ENCODE assay signal across 11 cellular contexts in the genomic region with DNA sequence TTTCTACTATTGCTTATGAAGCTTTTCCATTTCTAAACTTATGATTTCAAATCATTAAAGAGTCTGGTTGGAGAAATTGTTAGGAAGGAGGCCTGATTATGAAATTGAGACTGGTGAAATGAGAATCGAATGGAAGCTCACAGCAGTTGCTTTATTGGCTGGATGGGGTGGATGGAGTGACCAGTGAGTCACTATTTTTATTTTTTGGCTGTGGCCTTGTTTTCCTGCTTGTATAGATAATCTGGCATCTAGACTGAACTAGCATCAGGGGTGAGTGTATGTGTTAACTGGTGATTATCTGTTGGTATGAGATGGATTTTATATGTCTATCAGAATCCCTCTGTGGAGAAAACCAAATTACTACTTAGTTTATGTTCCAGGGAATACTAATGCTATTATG. TPM values are rescaled to one million over a fixed set of nuclear protein-coding genes. Genes with fewer than 3 reads are reported as not detected.
DNase-seq lines count a peak whose midpoint lies in the region; ATAC-seq and TF ChIP-seq lines count a peak whose summit lies in the region.
"Had no signal": no experiment of that assay in that cellular context is flagged by ENCODE, and none has a peak within 500 bp of the region (broad histone marks: within the 10 kb centered on the region; RNA-seq: fewer than 3 reads in every experiment).

No MANE protein-coding gene starts in this region.

- peak overlapping the region; percentile 48 for H3K27ac Mint-ChIP-seq in stimulated activated naive B cell treated with anti-CD40 and anti-IgM and Interleukin-4, amounts not matched to agents 10 μg/mL and 1 μg/mL and 100 μg/mL, for 72 hours

- H3K9me2 ChIP-seq in GM23248 (ENCODE audit: insufficient read depth), result no peaks in the 10 kb centered on the region

- H3K36me3 ChIP-seq in GM23248 (ENCODE audit: low read depth), result no peaks in the 10 kb centered on the region
- H3K36me3 ChIP-seq: colonic mucosa had no signal

- ATAC-seq in right cardiac atrium, result peak; percentile 69 to 77
- no peak for ATAC-seq in stimulated activated naive B cell treated with anti-CD40 and anti-IgM and Interleukin-4, amounts not matched to agents 10 μg/mL and 1 μg/mL and 100 μg/mL, for 72 hours (replicated peaks)
- ATAC-seq in GM18870 (IDR thresholded peaks at IDR 0.05; ENCODE audit: unreplicated experiment), result no peak
- ATAC-seq: activated CD4-positive, CD25-positive, alpha-beta regulatory T cell treated with anti-CD3 and anti-CD28 coated beads, Interleukin-2, amount 50 U/mL, for 24 hours; mucosa of descending colon had no signal

- H3K9me3 Mint-ChIP-seq in stimulated activated naive B cell treated with anti-CD40 and anti-IgM and Interleukin-4, amounts not matched to agents 10 μg/mL and 1 μg/mL and 100 μg/mL, for 72 hours, result no peaks in the 10 kb centered on the region

- H3K4me2 ChIP-seq in GM23248 (ENCODE audit: unreplicated experiment), result peak overlapping the region; percentile 44

- no peak overlapping the region for H2AFZ ChIP-seq in GM23248

- in situ Hi-C loops in GM23248 (cut with MboI), result no loop called here

- TF ChIP-seq CTCF in cardiac fibroblast (IDR thresholded peaks at IDR 0.05; ENCODE audit: low read depth, low read length), result no peak

- H3K27me3 ChIP-seq in GM23248 (replicated peaks; ENCODE audit: insufficient read depth), result no peaks in the 10 kb centered on the region
- H3K27me3 ChIP-seq in right cardiac atrium (ENCODE audit: control insufficient read depth, insufficient read depth), result no peaks in the 10 kb centered on the region
- H3K27me3 ChIP-seq: colonic mucosa had no signal

- peaks cover 20 to 57% of the 10 kb centered on the region in 2 donors for H3K4me1 Mint-ChIP-seq in stimulated activated naive B cell treated with anti-CD40 and anti-IgM and Interleukin-4, amounts not matched to agents 10 μg/mL and 1 μg/mL and 100 μg/mL, for 72 hours

- H3K4me3 ChIP-seq in GM23248 (no peak overlapping the region), cardiac fibroblast (replicated peaks in 1 of 2; ENCODE audit: low read depth in 2 of 2, low read length in 2 of 2) (no peak overlapping the region), right cardiac atrium (ENCODE audit: low read length) (no peak overlapping the region)
- H3K4me3 ChIP-seq: colonic mucosa, mucosa of descending colon had no signal

- peaks cover 66% of the 10 kb centered on the region for H3K79me2 ChIP-seq in GM23248 (ENCODE audit: insufficient read depth)

- H4K20me1 ChIP-seq in GM23248 (ENCODE audit: insufficient read depth), result no peaks in the 10 kb centered on the region

- peaks cover 15% of the 10 kb centered on the region for H3K4me1 ChIP-seq in GM23248 (ENCODE audit: insufficient read depth)
- peaks cover 5% of the 10 kb centered on the region for H3K4me1 ChIP-seq in right cardiac atrium (ENCODE audit: control insufficient read depth, insufficient read depth, low read length)
- H3K4me1 ChIP-seq: colonic mucosa had no signal

- H3F3A ChIP-seq in GM23248 (ENCODE audit: insufficient read depth), result peaks cover 22% of the 10 kb centered on the region

- 11 to 14% methylated on average over 1 of the region's 1 CpG for WGBS in GM23248 (ENCODE audit: low coverage in 1 of 2, low lambda C conversion rate in 2 of 2, missing lambda C conversion rate in 2 of 2), 2 experiments
- WGBS in right cardiac atrium, result 8% methylated on average over 1 of the region's 1 CpG

- 0 out of 2 replicates have a peak overlapping the region, but pooled peaks have one; percentile 8 for H3K9ac ChIP-seq in GM23248

- no peak overlapping the region for H3K4me3 Mint-ChIP-seq in stimulated activated naive B cell treated with anti-CD40 and anti-IgM and Interleukin-4, amounts not matched to agents 10 μg/mL and 1 μg/mL and 100 μg/mL, for 72 hours

- H3K9me3 ChIP-seq in GM23248 (ENCODE audit: low read depth) (no peaks in the 10 kb centered on the region), right cardiac atrium (ENCODE audit: control insufficient read depth, low read length) (no peaks in the 10 kb centered on the region)
- H3K9me3 ChIP-seq: colonic mucosa, mucosa of descending colon had no signal

- H3K36me3 Mint-ChIP-seq in stimulated activated naive B cell treated with anti-CD40 and anti-IgM and Interleukin-4, amounts not matched to agents 10 μg/mL and 1 μg/mL and 100 μg/mL, for 72 hours, result peaks cover 41 to 43% of the 10 kb centered on the region in 2 donors

- H3K27ac ChIP-seq in GM23248, result peak overlapping the region; percentile 11
- H3K27ac ChIP-seq in right cardiac atrium (ENCODE audit: low read length), result no peak overlapping the region
- H3K27ac ChIP-seq: colonic mucosa had no signal

- intact Hi-C loops in right cardiac atrium (cut with DNase I), result no loop called here

- peak; percentile 61 for DNase-seq in GM23248
- DNase-seq in cardiac fibroblast (ENCODE audit: low read depth in 2 of 2), result peak; percentile 56 to 63
- no peak for DNase-seq in right cardiac atrium
- DNase-seq in stimulated activated naive B cell treated with anti-CD40 and anti-IgM and Interleukin-4, amounts not matched to agents 10 μg/mL and 1 μg/mL and 100 μg/mL, for 72 hours, result no peak
- no peak for DNase-seq in kidney tubule cell (ENCODE audit: low spot score)
- no peak for DNase-seq in D341Med (ENCODE audit: low spot score)
- DNase-seq: colonic mucosa, mucosa of descending colon, NCI-H524 treated with DMSO at 0.1 percent for 48 hours had no signal

- H3K27me3 Mint-ChIP-seq in stimulated activated naive B cell treated with anti-CD40 and anti-IgM and Interleukin-4, amounts not matched to agents 10 μg/mL and 1 μg/mL and 100 μg/mL, for 72 hours, result no peaks in the 10 kb centered on the region

RNA-seq across cellular contexts. Expression of gene UVRAG, which starts 36.2 kb away (rescaled TPM):
- 9.9 and 46.3 TPM in 2 replicates for total RNA-seq in GM23248 (2014; rRNA removed; shearing (Covaris generic))
- polyA plus RNA-seq in GM23248 (2016; fragmentation: Nextera tagmentation; extraction: Ambion mirVana), result 11.0 TPM in 2 replicates
- total RNA-seq in right cardiac atrium, result 10 to 100 TPM; 12.6 to 18.5 (median 14.0) TPM
- polyA plus RNA-seq in right cardiac atrium, result 5.5 TPM

Comparison
In these comparisons a context has a peak if more than half of its experiments do, and no peak if none do; other contexts are left out.
1. DNase-seq: peak in GM23248 (single experiment) and cardiac fibroblast (2 of 2); none in right cardiac atrium (0 of 3), stimulated activated naive B cell treated with anti-CD40 and anti-IgM and Interleukin-4, amounts not matched to agents 10 μg/mL and 1 μg/mL and 100 μg/mL, for 72 hours (single experiment), kidney tubule cell (single experiment) and D341Med (single experiment).
2. ATAC-seq: peak in right cardiac atrium (2 of 2); none in stimulated activated naive B cell treated with anti-CD40 and anti-IgM and Interleukin-4, amounts not matched to agents 10 μg/mL and 1 μg/mL and 100 μg/mL, for 72 hours (0 of 2) and GM18870 (single experiment).